Comparison of ENCODE assay signal across 1 cellular context in the genomic region with DNA sequence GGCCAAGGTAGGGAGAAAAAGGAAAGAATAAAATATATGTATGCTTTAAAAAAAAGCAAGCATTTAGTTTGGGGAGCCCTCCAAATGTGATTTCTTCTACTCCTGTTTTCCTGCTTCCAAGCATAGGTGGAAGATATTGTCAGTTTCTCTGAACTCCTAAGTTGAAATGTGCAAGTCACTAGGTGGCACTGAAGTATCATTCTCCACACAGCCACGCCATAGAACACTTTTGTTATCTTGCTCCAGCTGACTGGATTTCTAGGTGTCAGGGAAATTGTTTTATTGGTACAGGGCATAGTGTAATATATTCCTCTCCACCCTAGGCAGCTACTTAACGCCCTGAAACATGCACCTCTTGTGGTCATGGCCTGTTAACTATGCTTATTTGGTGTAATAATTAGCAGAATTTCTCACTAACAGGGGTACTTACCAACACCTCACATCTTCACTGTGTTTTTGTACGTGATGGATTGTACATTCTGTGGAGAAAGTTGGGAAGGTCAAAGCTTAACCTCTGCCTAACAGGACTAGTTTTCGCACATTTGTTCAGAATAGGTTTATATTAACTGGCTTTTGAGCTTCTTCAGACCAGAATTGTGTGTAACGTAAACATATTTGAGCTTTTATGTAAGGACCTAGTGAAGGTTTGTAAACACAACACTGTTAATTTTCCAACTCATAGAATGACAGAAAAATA.
TF ChIP-seq lines count a peak whose summit lies in the region.

No MANE protein-coding gene starts in this region.

TF ChIP-seq in HepG2, 621 proteins besides CTCF, POLR2A, EP300 and RAD21 (continued from another document):
- TF ChIP-seq CCDC6 (CRISPR knock-in tag; IDR thresholded peaks at IDR 0.05) (0 out of 2 replicates have a peak, but pooled peaks have one; percentile 44), FOXA1 (IDR thresholded peaks at IDR 0.05) (no peak), FOXA1 (CRISPR knock-in tag; IDR thresholded peaks at IDR 0.05) (peak; percentile 32; the same call in 1 of the 2 replicates), ZMAT3 (CRISPR knock-in tag; conservative IDR thresholded peaks at IDR 0.05) (no peak), ZFX (CRISPR knock-in tag; IDR thresholded peaks at IDR 0.05; ENCODE audit: low read depth) (no peak), ZFP36L2 (CRISPR knock-in tag; IDR thresholded peaks at IDR 0.05) (0 out of 2 replicates have a peak, but pooled peaks have one; percentile 58), ARID3A (IDR thresholded peaks at IDR 0.05; ENCODE audit: low read depth, low read length) (peak; percentile 41; the same call in 1 of the 2 replicates), DNMT3B (CRISPR knock-in tag; conservative IDR thresholded peaks at IDR 0.05) (0 out of 2 replicates have a peak, but pooled peaks have one; percentile 60), HDAC2 (CRISPR knock-in tag; IDR thresholded peaks at IDR 0.05) (peak; percentile 41; the same call in 1 of the 2 replicates), CREBL2 (CRISPR knock-in tag; IDR thresholded peaks at IDR 0.05; ENCODE audit: borderline replicate concordance) (no peak), ZNF431 (CRISPR knock-in tag; IDR thresholded peaks at IDR 0.05; ENCODE audit: borderline replicate concordance, low read depth) (no peak), ZNF878 (CRISPR knock-in tag; IDR thresholded peaks at IDR 0.05) (peak; percentile 76; the same call in 1 of the 2 replicates), TP53 (CRISPR knock-in tag; conservative IDR thresholded peaks at IDR 0.05) (no peak), HMGXB4 (CRISPR knock-in tag; IDR thresholded peaks at IDR 0.05; ENCODE audit: borderline replicate concordance in 1 of 2, low read depth in 1 of 2) (peak; percentile 21 to 62; a peak in 2 of 4 replicates), CEBPG (CRISPR knock-in tag; IDR thresholded peaks at IDR 0.05) (peak; percentile 64), HNF1A (IDR thresholded peaks at IDR 0.05; ENCODE audit: low read depth) (peak; percentile 67), HNF1A (CRISPR knock-in tag; IDR thresholded peaks at IDR 0.05; ENCODE audit: borderline replicate concordance) (no peak), RFX3 (CRISPR knock-in tag; IDR thresholded peaks at IDR 0.05) (peak; percentile 17; the same call in 1 of the 2 replicates), KLF16 (CRISPR knock-in tag; IDR thresholded peaks at IDR 0.05) (peak in 1 of 2 experiments; percentile 64; a peak in 1 of 4 replicates), FOXP1 (IDR thresholded peaks at IDR 0.05) (no peak), FOXP1 (CRISPR knock-in tag; IDR thresholded peaks at IDR 0.05) (peak; percentile 62), SMYD3 (CRISPR knock-in tag; IDR thresholded peaks at IDR 0.05) (no peak), SPEN (CRISPR knock-in tag; IDR thresholded peaks at IDR 0.05; ENCODE audit: low read depth) (no peak), GATAD2A (CRISPR knock-in tag; IDR thresholded peaks at IDR 0.05) (peak; percentile 41), ZNF761 (CRISPR knock-in tag; conservative IDR thresholded peaks at IDR 0.05) (0 out of 2 replicates have a peak, but pooled peaks have one; percentile 57), RFXAP (CRISPR knock-in tag; IDR thresholded peaks at IDR 0.05; ENCODE audit: borderline replicate concordance) (no peak), ZSCAN9 (CRISPR knock-in tag; IDR thresholded peaks at IDR 0.05; ENCODE audit: borderline replicate concordance) (peak; percentile 59; the same call in 1 of the 2 replicates), TBX3 (IDR thresholded peaks at IDR 0.05; ENCODE audit: borderline replicate concordance) (peak; percentile 55; the same call in 1 of the 2 replicates), GTF3A (CRISPR knock-in tag; conservative IDR thresholded peaks at IDR 0.05) (no peak), KLF9 (CRISPR knock-in tag; IDR thresholded peaks at IDR 0.05; ENCODE audit: low read depth) (0 out of 2 replicates have a peak, but pooled peaks have one; percentile 51)
- TF ChIP-seq, protein P1, sequence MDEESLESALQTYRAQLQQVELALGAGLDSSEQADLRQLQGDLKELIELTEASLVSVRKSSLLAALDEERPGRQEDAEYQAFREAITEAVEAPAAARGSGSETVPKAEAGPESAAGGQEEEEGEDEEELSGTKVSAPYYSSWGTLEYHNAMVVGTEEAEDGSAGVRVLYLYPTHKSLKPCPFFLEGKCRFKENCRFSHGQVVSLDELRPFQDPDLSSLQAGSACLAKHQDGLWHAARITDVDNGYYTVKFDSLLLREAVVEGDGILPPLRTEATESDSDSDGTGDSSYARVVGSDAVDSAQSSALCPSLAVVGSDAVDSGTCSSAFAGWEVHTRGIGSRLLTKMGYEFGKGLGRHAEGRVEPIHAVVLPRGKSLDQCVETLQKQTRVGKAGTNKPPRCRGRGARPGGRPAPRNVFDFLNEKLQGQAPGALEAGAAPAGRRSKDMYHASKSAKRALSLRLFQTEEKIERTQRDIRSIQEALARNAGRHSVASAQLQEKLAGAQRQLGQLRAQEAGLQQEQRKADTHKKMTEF (CRISPR knock-in tag; IDR thresholded peaks at IDR 0.05): peak; percentile 65; the same call in 1 of the 2 replicates
- TF ChIP-seq, protein P2, sequence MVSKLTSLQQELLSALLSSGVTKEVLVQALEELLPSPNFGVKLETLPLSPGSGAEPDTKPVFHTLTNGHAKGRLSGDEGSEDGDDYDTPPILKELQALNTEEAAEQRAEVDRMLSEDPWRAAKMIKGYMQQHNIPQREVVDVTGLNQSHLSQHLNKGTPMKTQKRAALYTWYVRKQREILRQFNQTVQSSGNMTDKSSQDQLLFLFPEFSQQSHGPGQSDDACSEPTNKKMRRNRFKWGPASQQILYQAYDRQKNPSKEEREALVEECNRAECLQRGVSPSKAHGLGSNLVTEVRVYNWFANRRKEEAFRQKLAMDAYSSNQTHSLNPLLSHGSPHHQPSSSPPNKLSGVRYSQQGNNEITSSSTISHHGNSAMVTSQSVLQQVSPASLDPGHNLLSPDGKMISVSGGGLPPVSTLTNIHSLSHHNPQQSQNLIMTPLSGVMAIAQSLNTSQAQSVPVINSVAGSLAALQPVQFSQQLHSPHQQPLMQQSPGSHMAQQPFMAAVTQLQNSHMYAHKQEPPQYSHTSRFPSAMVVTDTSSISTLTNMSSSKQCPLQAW (CRISPR knock-in tag; IDR thresholded peaks at IDR 0.05): peak; percentile 84; the same call in 1 of the 2 replicates
- TF ChIP-seq, protein P3, sequence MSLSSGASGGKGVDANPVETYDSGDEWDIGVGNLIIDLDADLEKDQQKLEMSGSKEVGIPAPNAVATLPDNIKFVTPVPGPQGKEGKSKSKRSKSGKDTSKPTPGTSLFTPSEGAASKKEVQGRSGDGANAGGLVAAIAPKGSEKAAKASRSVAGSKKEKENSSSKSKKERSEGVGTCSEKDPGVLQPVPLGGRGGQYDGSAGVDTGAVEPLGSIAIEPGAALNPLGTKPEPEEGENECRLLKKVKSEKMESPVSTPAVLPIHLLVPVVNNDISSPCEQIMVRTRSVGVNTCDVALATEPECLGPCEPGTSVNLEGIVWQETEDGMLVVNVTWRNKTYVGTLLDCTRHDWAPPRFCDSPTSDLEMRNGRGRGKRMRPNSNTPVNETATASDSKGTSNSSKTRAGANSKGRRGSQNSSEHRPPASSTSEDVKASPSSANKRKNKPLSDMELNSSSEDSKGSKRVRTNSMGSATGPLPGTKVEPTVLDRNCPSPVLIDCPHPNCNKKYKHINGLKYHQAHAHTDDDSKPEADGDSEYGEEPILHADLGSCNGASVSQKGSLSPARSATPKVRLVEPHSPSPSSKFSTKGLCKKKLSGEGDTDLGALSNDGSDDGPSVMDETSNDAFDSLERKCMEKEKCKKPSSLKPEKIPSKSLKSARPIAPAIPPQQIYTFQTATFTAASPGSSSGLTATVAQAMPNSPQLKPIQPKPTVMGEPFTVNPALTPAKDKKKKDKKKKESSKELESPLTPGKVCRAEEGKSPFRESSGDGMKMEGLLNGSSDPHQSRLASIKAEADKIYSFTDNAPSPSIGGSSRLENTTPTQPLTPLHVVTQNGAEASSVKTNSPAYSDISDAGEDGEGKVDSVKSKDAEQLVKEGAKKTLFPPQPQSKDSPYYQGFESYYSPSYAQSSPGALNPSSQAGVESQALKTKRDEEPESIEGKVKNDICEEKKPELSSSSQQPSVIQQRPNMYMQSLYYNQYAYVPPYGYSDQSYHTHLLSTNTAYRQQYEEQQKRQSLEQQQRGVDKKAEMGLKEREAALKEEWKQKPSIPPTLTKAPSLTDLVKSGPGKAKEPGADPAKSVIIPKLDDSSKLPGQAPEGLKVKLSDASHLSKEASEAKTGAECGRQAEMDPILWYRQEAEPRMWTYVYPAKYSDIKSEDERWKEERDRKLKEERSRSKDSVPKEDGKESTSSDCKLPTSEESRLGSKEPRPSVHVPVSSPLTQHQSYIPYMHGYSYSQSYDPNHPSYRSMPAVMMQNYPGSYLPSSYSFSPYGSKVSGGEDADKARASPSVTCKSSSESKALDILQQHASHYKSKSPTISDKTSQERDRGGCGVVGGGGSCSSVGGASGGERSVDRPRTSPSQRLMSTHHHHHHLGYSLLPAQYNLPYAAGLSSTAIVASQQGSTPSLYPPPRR (CRISPR knock-in tag; IDR thresholded peaks at IDR 0.05; ENCODE audit: borderline replicate concordance): peak; percentile 90
